ENCODE assay signal across 14 cellular contexts in the genomic region with DNA sequence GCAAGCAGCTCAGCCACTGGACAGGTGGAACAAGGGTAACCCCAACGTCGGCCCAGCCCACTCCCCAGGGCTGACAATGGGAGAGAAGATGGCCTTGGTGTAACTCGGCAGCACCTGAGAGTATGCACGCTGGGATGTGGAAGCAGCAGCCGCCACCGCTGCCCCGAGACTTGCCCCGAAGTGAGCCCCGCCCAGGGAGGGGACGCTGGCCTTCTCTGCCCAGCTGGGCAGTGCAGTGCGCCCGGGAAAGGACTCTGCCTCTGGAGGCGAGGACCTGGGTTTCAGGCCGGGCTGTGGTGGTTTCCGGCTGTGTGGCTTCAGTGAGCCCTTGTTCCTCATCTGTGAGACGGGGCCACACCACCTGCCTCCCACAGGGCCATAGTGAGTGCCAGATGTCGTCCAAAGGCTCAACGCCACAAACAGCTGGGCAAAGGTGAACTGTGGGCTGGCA. TPM values are rescaled to one million over a fixed set of nuclear protein-coding genes. Genes with fewer than 3 reads are reported as not detected.
DNase-seq lines count a peak whose midpoint lies in the region; ATAC-seq, FAIRE-seq and TF ChIP-seq lines count a peak whose summit lies in the region.
"Had no signal": no experiment of that assay in that cellular context is flagged by ENCODE, and none has a peak within 500 bp of the region (broad histone marks: within the 10 kb centered on the region; RNA-seq: fewer than 3 reads in every experiment).

No MANE protein-coding gene starts in this region.

- no TSS peak for BruUV-seq in HepG2 (replicated peaks; lab: Mats Ljungman, UMichigan)

- H3K9me3 ChIP-seq in SU-DHL-6 (ENCODE audit: insufficient read depth, low read length) (no peaks in the 10 kb centered on the region), HepG2 (ENCODE audit: low read length) (no peaks in the 10 kb centered on the region), transverse colon (no peaks in the 10 kb centered on the region)
- H3K9me3 ChIP-seq: right lobe of liver had no signal

- H3K27me3 ChIP-seq in SU-DHL-6 (ENCODE audit: low read length) (no peaks in the 10 kb centered on the region), HepG2 (ENCODE audit: control insufficient read depth in 1 of 2, insufficient read depth in 2 of 2, low read length in 2 of 2) (no peaks in the 10 kb centered on the region), transverse colon (no peaks in the 10 kb centered on the region)
- H3K27me3 ChIP-seq: right lobe of liver had no signal

- FAIRE-seq in HepG2 (lab: Jason Lieb, UNC), result no peak

- TF ChIP-seq RAD21 in HepG2 (CRISPR knock-in tag; IDR thresholded peaks at IDR 0.05), result no peak

- 87% methylated on average over 3 of the region's 18 CpGs for WGBS in HepG2 (ENCODE audit: low lambda C conversion rate)
- WGBS in transverse colon (ENCODE audit: low coverage in 1 of 2), 2 donors, result 56% methylated on average over 9 of the region's 18 CpGs; no CpG with 5 or more reads in 1 of the 2 donors

- H3K4me3 ChIP-seq in SU-DHL-6 (ENCODE audit: insufficient read depth, low read length, poor library complexity, severe bottlenecking), result no peak overlapping the region
- no peak overlapping the region for H3K4me3 ChIP-seq in HepG2 (replicated peaks in 1 of 3; ENCODE audit: insufficient read depth in 1 of 3, low read depth in 2 of 3, low read length in 3 of 3)
- H3K4me3 ChIP-seq in transverse colon, result no peak overlapping the region
- H3K4me3 ChIP-seq: right lobe of liver had no signal

- in situ Hi-C loops in HepG2 (cut with HindIII; ENCODE audit: extremely low pct_ligation_motif_present, low pct_unique_long_range_greater_than_20kb) (no loop called here), transverse colon (cut with MboI; ENCODE audit: low pct_ligation_motif_present in 1 of 4, low pct_unique_long_range_greater_than_20kb in 1 of 4, low sequenced_read_pairs in 3 of 4) (no loop called here)

- no peak overlapping the region for H2AFZ ChIP-seq in SU-DHL-6 (ENCODE audit: low read depth, low read length, severe bottlenecking)
- H2AFZ ChIP-seq in HepG2 (ENCODE audit: low read length), result no peak overlapping the region

- H3K4me3 Mint-ChIP-seq in CD14-positive monocyte, result no peak overlapping the region
- H3K4me3 Mint-ChIP-seq: brain; CD8-positive, alpha-beta T cell; T-helper 2 cell treated with Interferon-gamma antibody and Interleukin-4, amounts not matched to agents 5 μg/mL and 100 μg/mL, for 36 hours had no signal

- H3K4me1 ChIP-seq in HepG2 (ENCODE audit: insufficient read depth, low read length) (no peaks in the 10 kb centered on the region; the same call in 1 of the 2 replicates), transverse colon (peaks cover 32 to 48% (median 41%) of the 10 kb centered on the region in 4 donors)

- H4K20me1 ChIP-seq in SU-DHL-6 (ENCODE audit: low read depth, low read length) (no peaks in the 10 kb centered on the region), HepG2 (ENCODE audit: insufficient read depth, low read length) (peaks cover 5% of the 10 kb centered on the region)

- no peak for ATAC-seq in HepG2
- ATAC-seq in GM21447 (IDR thresholded peaks at IDR 0.05; ENCODE audit: unreplicated experiment), result no peak
- ATAC-seq: CD8-positive, alpha-beta T cell; PC-3 had no signal

- H3K27ac ChIP-seq in SU-DHL-6 (ENCODE audit: low read depth, low read length) (0 out of 2 replicates have a peak overlapping the region, but pooled peaks have one; percentile 15), HepG2 (ENCODE audit: extremely low read length, insufficient read depth, low read length) (no peak overlapping the region), transverse colon (peak overlapping the region in 3 of 4 donors; percentile 76 to 87 (median 82))
- H3K27ac ChIP-seq: right lobe of liver had no signal

- no peaks in the 10 kb centered on the region for H3K9me2 ChIP-seq in SU-DHL-6 (replicated peaks; ENCODE audit: insufficient read depth, low read length)

- TF ChIP-seq CTCF in SU-DHL-6 (IDR thresholded peaks at IDR 0.05; ENCODE audit: insufficient read depth, low read length, poor library complexity, severe bottlenecking) (no peak), HepG2 (CRISPR knock-in tag; IDR thresholded peaks at IDR 0.05) (no peak), transverse colon (IDR thresholded peaks at IDR 0.05) (no peak), CD14-positive monocyte (IDR thresholded peaks at IDR 0.05) (no peak)

- TF ChIP-seq POLR2A in HepG2 (IDR thresholded peaks at IDR 0.05; ENCODE audit: insufficient read depth in 1 of 2, low read depth in 2 of 2, low read length in 2 of 2) (no peak), transverse colon (IDR thresholded peaks at IDR 0.05) (no peak)

- peak overlapping the region in 1 of 7 donors; percentile 52 for H3K27ac Mint-ChIP-seq in CD14-positive monocyte
- H3K27ac Mint-ChIP-seq: CD8-positive, alpha-beta T cell had no signal

- H3K79me2 ChIP-seq in SU-DHL-6 (ENCODE audit: insufficient read depth, low read length) (no peaks in the 10 kb centered on the region), HepG2 (ENCODE audit: insufficient read depth, low read length) (no peaks in the 10 kb centered on the region)

- DNase-seq in HUDEP-2 (lab: John Stamatoyannopoulos, UW; ENCODE audit: unreplicated experiment in 76 of 76), result peak in 52 of 76 experiments; percentile 7 to 62 (median 40)
- DNase-seq in HepG2 (ENCODE audit: low spot score), result no peak
- DNase-seq in transverse colon, result peak; percentile 86
- no peak for DNase-seq in CD14-positive monocyte (ENCODE audit: low spot score)
- DNase-seq in iPS-NIHi11 (ENCODE audit: low spot score), result no peak
- DNase-seq: CD8-positive, alpha-beta T cell; islet precursor cell; NCI-H1092; PC-3; right lobe of liver had no signal

- H3K36me3 Mint-ChIP-seq in CD14-positive monocyte, result peaks cover 53 to 89% of the 10 kb centered on the region in 2 donors

- TF ChIP-seq EP300 in HepG2 (IDR thresholded peaks at IDR 0.05; ENCODE audit: low read depth in 2 of 2, low read length in 2 of 2), result no peak
- no peak for TF ChIP-seq EP300 in HepG2 (CRISPR knock-in tag; IDR thresholded peaks at IDR 0.05; ENCODE audit: borderline replicate concordance)
- no peak for TF ChIP-seq EP300 in transverse colon (IDR thresholded peaks at IDR 0.05; ENCODE audit: low read depth)

- intact Hi-C loops in HepG2 (cut with micrococcal nuclease; ENCODE audit: unreplicated experiment), result loop anchor here (5.0 kb wide), 1 partner anchor 469 kb away; no protein-coding TSS in a partner anchor
- intact Hi-C loops in transverse colon (cut with DNase I; ENCODE audit: low total_unique reads), result no loop called here
- intact Hi-C loops in CD14-positive monocyte (cut with micrococcal nuclease), result no loop called here

- H3K4me2 ChIP-seq in SU-DHL-6 (ENCODE audit: low read depth, low read length, poor library complexity, severe bottlenecking) (no peak overlapping the region), HepG2 (ENCODE audit: low read depth, low read length) (no peak overlapping the region)

- H3K9me3 Mint-ChIP-seq in CD14-positive monocyte, result peaks cover 0 to 2% (median 0%) of the 10 kb centered on the region in 7 donors
- H3K9me3 Mint-ChIP-seq: brain; CD8-positive, alpha-beta T cell; T-helper 2 cell treated with Interferon-gamma antibody and Interleukin-4, amounts not matched to agents 5 μg/mL and 100 μg/mL, for 36 hours had no signal

- H3F3A ChIP-seq in SU-DHL-6 (ENCODE audit: insufficient read depth), result no peaks in the 10 kb centered on the region; the same call in 1 of the 2 replicates

- POLR2A ChIA-PET in HepG2 (lab: Yijun Ruan, JAX), result interaction anchor here (4.5 kb wide), 1 partner anchor 20 kb away, joined by 20 read pairs; no protein-coding TSS in a partner anchor

- H3K36me3 ChIP-seq in SU-DHL-6 (ENCODE audit: low read length) (no peaks in the 10 kb centered on the region), HepG2 (replicated peaks in 1 of 2; ENCODE audit: control insufficient read depth in 1 of 2, insufficient read depth in 2 of 2, low read length in 2 of 2) (peaks cover 41 to 62% of the 10 kb centered on the region in 2 experiments), transverse colon (peaks cover 0 to 28% (median 6%) of the 10 kb centered on the region in 4 donors)

- H3K9ac ChIP-seq in SU-DHL-6 (ENCODE audit: low read length), result no peak overlapping the region
- no peak overlapping the region for H3K9ac ChIP-seq in HepG2 (ENCODE audit: insufficient read depth, low read depth, low read length)

- CTCF ChIA-PET in HepG2 (lab: Yijun Ruan, JAX; ENCODE audit: low intra/inter-chr PET ratio, low total read pairs), result no interaction called here

- H3K27me3 Mint-ChIP-seq in CD14-positive monocyte (ENCODE audit: low read depth in 3 of 3), result no peaks in the 10 kb centered on the region
- H3K27me3 Mint-ChIP-seq: brain had no signal

- H3K4me1 Mint-ChIP-seq in CD14-positive monocyte, result peaks cover 10% of the 10 kb centered on the region

RNA-seq across cellular contexts. Expression of gene POLDIP3, which starts 8.6 kb away (rescaled TPM):
- total RNA-seq in HepG2 (2016; rRNA removed; fragmentation: Illumina TruSeq; extraction: Trizol), result 47.4 and 64.1 TPM in 2 replicates
- total RNA-seq in HepG2 (2016; cell fraction: cytosol; rRNA removed; fragmentation: Illumina TruSeq; extraction: Trizol; ENCODE audit: low read depth), result 6.4 and 8.7 TPM in 2 replicates
- total RNA-seq in HepG2 (2016; cell fraction: insoluble cytoplasmic fraction; rRNA removed; fragmentation: Illumina TruSeq; extraction: Trizol), result 45.0 and 57.8 TPM in 2 replicates
- total RNA-seq in HepG2 (2016; cell fraction: membrane; rRNA removed; fragmentation: Illumina TruSeq; extraction: Trizol), result 23.2 TPM in 2 replicates
- total RNA-seq in HepG2 (2016; cell fraction: nucleus; rRNA removed; fragmentation: Illumina TruSeq; extraction: Trizol), result 32.4 and 36.4 TPM in 2 replicates
- polyA plus RNA-seq in HepG2 (2011; rRNA removed), result 45.8 and 50.1 TPM in 2 replicates
- 28.7 TPM in 2 replicates for polyA plus RNA-seq in HepG2 (2011; cell fraction: cytosol; rRNA removed)
- polyA plus RNA-seq in HepG2 (2011; cell fraction: nucleus; rRNA removed), result 70.7 and 76.7 TPM in 2 replicates
- 62.0 and 63.4 TPM in 2 replicates for polyA plus RNA-seq in HepG2 (2012)
- polyA plus RNA-seq in HepG2 (2016; cell fraction: cytosol; fragmentation: Illumina TruSeq; extraction: Trizol; ENCODE audit: low read depth), result 5.1 and 6.4 TPM in 2 replicates
- polyA plus RNA-seq in HepG2 (2016; cell fraction: insoluble cytoplasmic fraction; fragmentation: Illumina TruSeq; extraction: Trizol; ENCODE audit: low read depth), result 59.1 and 66.7 TPM in 2 replicates
- polyA plus RNA-seq in HepG2 (2016; cell fraction: membrane; fragmentation: Illumina TruSeq; extraction: Trizol; ENCODE audit: low read depth), result 14.0 and 14.8 TPM in 2 replicates
- polyA plus RNA-seq in HepG2 (2016; cell fraction: nucleus; fragmentation: Illumina TruSeq; extraction: Trizol; ENCODE audit: insufficient read depth, low read depth), result 53.9 and 54.2 TPM in 2 replicates
- 46.1 and 58.4 TPM in 2 replicates for polyA minus RNA-seq in HepG2 (2011; rRNA and poly(A)+ RNA removed; ENCODE audit: low replicate concordance)
- 29.3 and 32.2 TPM in 2 replicates for polyA minus RNA-seq in HepG2 (2011; cell fraction: cytosol; rRNA and poly(A)+ RNA removed)
- 33.0 and 36.7 TPM in 2 replicates for polyA minus RNA-seq in HepG2 (2011; cell fraction: nucleus; rRNA and poly(A)+ RNA removed)
- 10 to 100 TPM; 36.5 to 69.5 (median 45.2) TPM for total RNA-seq in transverse colon
- polyA plus RNA-seq in CD14-positive monocyte, result 10 to 100 TPM; 53.8 to 55.3 TPM

RNA-seq across cellular contexts. Expression of gene ATP5MGL, which starts 17.1 kb away (rescaled TPM):
- 0.97 TPM in 1 of 2 replicates, not detected in the other for total RNA-seq in HepG2 (2016; rRNA removed; fragmentation: Illumina TruSeq; extraction: Trizol)
- 0.35 TPM in 1 of 2 replicates, not detected in the other for total RNA-seq in HepG2 (2016; cell fraction: cytosol; rRNA removed; fragmentation: Illumina TruSeq; extraction: Trizol; ENCODE audit: low read depth)
- total RNA-seq in HepG2 (2016; cell fraction: insoluble cytoplasmic fraction; rRNA removed; fragmentation: Illumina TruSeq; extraction: Trizol), result 0.58 TPM in 1 of 2 replicates, not detected in the other
- total RNA-seq in HepG2 (2016; cell fraction: membrane; rRNA removed; fragmentation: Illumina TruSeq; extraction: Trizol), result not detected in 2 replicates
- 0.69 and 1.2 TPM in 2 replicates for total RNA-seq in HepG2 (2016; cell fraction: nucleus; rRNA removed; fragmentation: Illumina TruSeq; extraction: Trizol)
- polyA plus RNA-seq in HepG2 (2011; rRNA removed), result 0.40 and 0.50 TPM in 2 replicates
- polyA plus RNA-seq in HepG2 (2011; cell fraction: cytosol; rRNA removed), result not detected in 2 replicates
- 0.40 and 1.1 TPM in 2 replicates for polyA plus RNA-seq in HepG2 (2011; cell fraction: nucleus; rRNA removed)
- polyA plus RNA-seq in HepG2 (2012), result 0.21 TPM in 1 of 2 replicates, not detected in the other
- polyA plus RNA-seq in HepG2 (2016; cell fraction: cytosol; fragmentation: Illumina TruSeq; extraction: Trizol; ENCODE audit: low read depth), result not detected in 2 replicates
- polyA plus RNA-seq in HepG2 (2016; cell fraction: insoluble cytoplasmic fraction; fragmentation: Illumina TruSeq; extraction: Trizol; ENCODE audit: low read depth), result not detected in 2 replicates
- not detected in 2 replicates for polyA plus RNA-seq in HepG2 (2016; cell fraction: membrane; fragmentation: Illumina TruSeq; extraction: Trizol; ENCODE audit: low read depth)
- not detected in 2 replicates for polyA plus RNA-seq in HepG2 (2016; cell fraction: nucleus; fragmentation: Illumina TruSeq; extraction: Trizol; ENCODE audit: insufficient read depth, low read depth)
- polyA minus RNA-seq in HepG2 (2011; rRNA and poly(A)+ RNA removed; ENCODE audit: low replicate concordance), result 2.1 and 4.3 TPM in 2 replicates
- polyA minus RNA-seq in HepG2 (2011; cell fraction: cytosol; rRNA and poly(A)+ RNA removed), result not detected in 2 replicates
- 3.9 and 6.5 TPM in 2 replicates for polyA minus RNA-seq in HepG2 (2011; cell fraction: nucleus; rRNA and poly(A)+ RNA removed)
- under 1 TPM in 1 of 4 donors, not detected in 3; 0.55 TPM for total RNA-seq in transverse colon
- under 1 TPM in 1 of 2 donors, not detected in 1; 0.26 TPM for polyA plus RNA-seq in CD14-positive monocyte
- total RNA-seq: PC-3 had no signal

RNA-seq across cellular contexts. Expression of gene CYB5R3, which starts 25.9 kb away (rescaled TPM):
- total RNA-seq in HepG2 (2016; rRNA removed; fragmentation: Illumina TruSeq; extraction: Trizol), result 31.5 and 32.4 TPM in 2 replicates
- 9.5 and 9.9 TPM in 2 replicates for total RNA-seq in HepG2 (2016; cell fraction: cytosol; rRNA removed; fragmentation: Illumina TruSeq; extraction: Trizol; ENCODE audit: low read depth)
- total RNA-seq in HepG2 (2016; cell fraction: insoluble cytoplasmic fraction; rRNA removed; fragmentation: Illumina TruSeq; extraction: Trizol), result 27.7 and 33.5 TPM in 2 replicates
- 19.2 and 24.7 TPM in 2 replicates for total RNA-seq in HepG2 (2016; cell fraction: membrane; rRNA removed; fragmentation: Illumina TruSeq; extraction: Trizol)
- 26.9 and 30.5 TPM in 2 replicates for total RNA-seq in HepG2 (2016; cell fraction: nucleus; rRNA removed; fragmentation: Illumina TruSeq; extraction: Trizol)
- 305 and 347 TPM in 2 replicates for polyA plus RNA-seq in HepG2 (2011; rRNA removed)
- polyA plus RNA-seq in HepG2 (2011; cell fraction: cytosol; rRNA removed), result 171 and 227 TPM in 2 replicates
- polyA plus RNA-seq in HepG2 (2011; cell fraction: nucleus; rRNA removed), result 180 and 209 TPM in 2 replicates
- polyA plus RNA-seq in HepG2 (2012), result 258 and 265 TPM in 2 replicates
- 41.8 and 43.2 TPM in 2 replicates for polyA plus RNA-seq in HepG2 (2016; cell fraction: cytosol; fragmentation: Illumina TruSeq; extraction: Trizol; ENCODE audit: low read depth)
- 103 and 141 TPM in 2 replicates for polyA plus RNA-seq in HepG2 (2016; cell fraction: insoluble cytoplasmic fraction; fragmentation: Illumina TruSeq; extraction: Trizol; ENCODE audit: low read depth)
- polyA plus RNA-seq in HepG2 (2016; cell fraction: membrane; fragmentation: Illumina TruSeq; extraction: Trizol; ENCODE audit: low read depth), result 69.2 and 69.5 TPM in 2 replicates
- polyA plus RNA-seq in HepG2 (2016; cell fraction: nucleus; fragmentation: Illumina TruSeq; extraction: Trizol; ENCODE audit: insufficient read depth, low read depth), result 118 and 123 TPM in 2 replicates
- polyA minus RNA-seq in HepG2 (2011; rRNA and poly(A)+ RNA removed; ENCODE audit: low replicate concordance), result 63.4 and 306 TPM in 2 replicates
- 173 and 208 TPM in 2 replicates for polyA minus RNA-seq in HepG2 (2011; cell fraction: cytosol; rRNA and poly(A)+ RNA removed)
- polyA minus RNA-seq in HepG2 (2011; cell fraction: nucleus; rRNA and poly(A)+ RNA removed), result 50.5 and 63.4 TPM in 2 replicates
- total RNA-seq in transverse colon, result 100 to 1,000 TPM; 138 to 294 (median 167) TPM
- 10 to 100 TPM; 54.0 to 76.4 TPM for polyA plus RNA-seq in CD14-positive monocyte

Comparison
In these comparisons a context has a peak if more than half of its experiments do, and no peak if none do; other contexts are left out.
1. DNase-seq: peak in HUDEP-2 (52 of 76) and transverse colon (single experiment); none in HepG2 (single experiment), CD14-positive monocyte (single experiment) and iPS-NIHi11 (single experiment).